Comparison of ENCODE assay signal across 24 cellular contexts in genomic region chr7:148720472-148720871, GRCh38. TPM values are rescaled to one million over a fixed set of nuclear protein-coding genes. Genes with fewer than 3 reads are reported as not detected.
DNase-seq lines count a peak whose midpoint lies in the region; ATAC-seq and TF ChIP-seq lines count a peak whose summit lies in the region.
"Had no signal": no experiment of that assay in that cellular context is flagged by ENCODE, and none has a peak within 500 bp of the region (broad histone marks: within the 10 kb centered on the region; RNA-seq: fewer than 3 reads in every experiment).

No MANE protein-coding gene starts in this region.

- H3K79me2 ChIP-seq in trophoblast cell (ENCODE audit: control insufficient read depth, insufficient read depth, low read length, poor library complexity) = peaks cover 32% of the 10 kb centered on the region

- no peak overlapping the region for H4K12ac ChIP-seq in trophoblast cell (ENCODE audit: low read depth, low read length)

- H3K9me3 ChIP-seq in trophoblast cell (ENCODE audit: insufficient read depth, low read depth, low read length) = no peaks in the 10 kb centered on the region
- H3K9me3 ChIP-seq in uterus = no peaks in the 10 kb centered on the region
- H3K9me3 ChIP-seq: HAP-1, sigmoid colon, SK-N-SH had no signal

- no peak for TF ChIP-seq POLR2A in uterus (IDR thresholded peaks at IDR 0.05)

- no peak for ATAC-seq in activated naive CD4-positive, alpha-beta T cell treated with anti-CD3 and anti-CD28 coated beads, Interleukin-2, amount 50 U/mL, for 72 hours
- no peak for ATAC-seq in activated T-helper 17 cell treated with anti-CD3 and anti-CD28 coated beads, Interleukin-2, amount 50 U/mL, for 72 hours (replicated peaks)
- ATAC-seq in GM18873 (IDR thresholded peaks at IDR 0.05; ENCODE audit: low FRiP score, unreplicated experiment) = no peak

- H2AK5ac ChIP-seq in trophoblast cell (ENCODE audit: low read length) = no peak overlapping the region

- H2BK12ac ChIP-seq in trophoblast cell (ENCODE audit: low read length) = no peak overlapping the region

- no peak overlapping the region for H3K14ac ChIP-seq in trophoblast cell (ENCODE audit: low read length)

- no peak overlapping the region for H3K27ac ChIP-seq in trophoblast cell (ENCODE audit: low read depth, low read length)
- no peak overlapping the region for H3K27ac ChIP-seq in uterus
- no peak overlapping the region for H3K27ac ChIP-seq in dorsolateral prefrontal cortex
- H3K27ac ChIP-seq: BLaER1, RWPE1, sigmoid colon, VCaP had no signal

- no peak overlapping the region for H3K4me2 ChIP-seq in trophoblast cell (ENCODE audit: low read length)
- H3K4me2 ChIP-seq: BLaER1, SK-N-SH had no signal

- H2BK120ac ChIP-seq in trophoblast cell (ENCODE audit: insufficient read depth, low read length, poor library complexity) = no peak overlapping the region

- TF ChIP-seq CTCF in uterus (IDR thresholded peaks at IDR 0.05) (no peak), dorsolateral prefrontal cortex (IDR thresholded peaks at IDR 0.05 in 54 of 56, conservative IDR thresholded peaks at IDR 0.05 in 2 of 56; ENCODE audit: low read depth in 1 of 56, partially characterized antibody in 56 of 56) (no peak)

- WGBS in trophoblast cell (ENCODE audit: extremely low coverage, insufficient coverage, insufficient read length) = no CpG with 5 or more reads among the region's 5 CpGs

- H3K79me1 ChIP-seq in trophoblast cell (ENCODE audit: low read length) = no peaks in the 10 kb centered on the region

- H3K4me1 ChIP-seq in trophoblast cell (ENCODE audit: control insufficient read depth in 1 of 2, insufficient read depth in 2 of 2, low read length in 2 of 2) = peaks cover 10 to 14% of the 10 kb centered on the region in 2 experiments
- H3K4me1 ChIP-seq in uterus = peaks cover 0 to 8% of the 10 kb centered on the region in 2 donors
- H3K4me1 ChIP-seq: HAP-1 had no signal

- DNase-seq in activated naive CD4-positive, alpha-beta T cell treated with anti-CD3 and anti-CD28 coated beads, Interleukin-2, amount 50 U/mL, for 72 hours (ENCODE audit: low spot score in 2 of 2) = no peak
- DNase-seq in fibroblast of peridontal ligament (ENCODE audit: extremely low read depth) = peak; percentile 18
- DNase-seq in trophoblast cell = peak in 1 of 2 donors; percentile 48
- no peak for DNase-seq in uterus
- no peak for DNase-seq in dorsolateral prefrontal cortex
- DNase-seq: activated CD4-positive, alpha-beta memory T cell treated with anti-CD3 and anti-CD28 coated beads for 36 hours; activated naive CD4-positive, alpha-beta T cell treated with Interleukin-2 at 50 U/mL for 16 hours; aorta; EL; erythroblast; mesenchymal stem cell; NCI-H187 treated with DMSO at 0.1 percent for 48 hours; NCI-H69; posterior cingulate gyrus; sigmoid colon; SK-N-SH had no signal

- peaks cover 93% of the 10 kb centered on the region for H3K4me1 Mint-ChIP-seq in activated naive CD4-positive, alpha-beta T cell treated with anti-CD3 and anti-CD28 coated beads, Interleukin-2, amount 50 U/mL, for 24 hours
- peaks cover 55% of the 10 kb centered on the region for H3K4me1 Mint-ChIP-seq in activated T-helper 17 cell treated with anti-CD3 and anti-CD28 coated beads, Interleukin-2, amount 50 U/mL, for 72 hours

- no peak overlapping the region for H3K9ac ChIP-seq in trophoblast cell (ENCODE audit: low read length)
- H3K9ac ChIP-seq: BLaER1, SK-N-SH had no signal

- peaks cover 0 to 7% of the 10 kb centered on the region in 2 experiments for H3K36me3 ChIP-seq in trophoblast cell (ENCODE audit: control insufficient read depth in 1 of 2, insufficient read depth in 2 of 2, low read length in 2 of 2)
- H3K36me3 ChIP-seq in uterus = no peaks in the 10 kb centered on the region
- H3K36me3 ChIP-seq: sigmoid colon had no signal

- no peaks in the 10 kb centered on the region for H3K27me3 Mint-ChIP-seq in activated naive CD4-positive, alpha-beta T cell treated with anti-CD3 and anti-CD28 coated beads, Interleukin-2, amount 50 U/mL, for 24 hours
- H3K27me3 Mint-ChIP-seq in activated T-helper 17 cell treated with anti-CD3 and anti-CD28 coated beads, Interleukin-2, amount 50 U/mL, for 72 hours = no peaks in the 10 kb centered on the region
- H3K27me3 Mint-ChIP-seq: activated CD4-positive, alpha-beta memory T cell treated with anti-CD3 and anti-CD28 coated beads for 36 hours had no signal

- peak overlapping the region; percentile 90 for H3K4ac ChIP-seq in trophoblast cell (ENCODE audit: low read depth, low read length)

- no peaks in the 10 kb centered on the region for H3K9me3 Mint-ChIP-seq in activated naive CD4-positive, alpha-beta T cell treated with anti-CD3 and anti-CD28 coated beads, Interleukin-2, amount 50 U/mL, for 24 hours
- peaks cover 0 to 4% of the 10 kb centered on the region in 2 donors for H3K9me3 Mint-ChIP-seq in activated naive CD4-positive, alpha-beta T cell treated with anti-CD3 and anti-CD28 coated beads, Interleukin-2, amount 50 U/mL, for 72 hours
- no peaks in the 10 kb centered on the region for H3K9me3 Mint-ChIP-seq in activated T-helper 17 cell treated with anti-CD3 and anti-CD28 coated beads, Interleukin-2, amount 50 U/mL, for 72 hours
- H3K9me3 Mint-ChIP-seq: activated CD4-positive, alpha-beta memory T cell treated with anti-CD3 and anti-CD28 coated beads for 36 hours had no signal

- H3K27ac Mint-ChIP-seq in activated naive CD4-positive, alpha-beta T cell treated with anti-CD3 and anti-CD28 coated beads, Interleukin-2, amount 50 U/mL, for 24 hours = peak overlapping the region; percentile 3
- peak overlapping the region in 1 of 2 donors; percentile 0 for H3K27ac Mint-ChIP-seq in activated naive CD4-positive, alpha-beta T cell treated with anti-CD3 and anti-CD28 coated beads, Interleukin-2, amount 50 U/mL, for 72 hours
- H3K27ac Mint-ChIP-seq in activated T-helper 17 cell treated with anti-CD3 and anti-CD28 coated beads, Interleukin-2, amount 50 U/mL, for 72 hours = peak overlapping the region; percentile 2
- H3K27ac Mint-ChIP-seq: activated CD4-positive, alpha-beta memory T cell treated with anti-CD3 and anti-CD28 coated beads for 36 hours; T-helper 2 cell treated with Interferon-gamma antibody and Interleukin-4, amounts not matched to agents 5 μg/mL and 100 μg/mL, for 36 hours had no signal

- no peak overlapping the region for H2BK5ac ChIP-seq in trophoblast cell (ENCODE audit: low read depth, low read length, poor library complexity)

- no peak overlapping the region for H3K18ac ChIP-seq in trophoblast cell (ENCODE audit: low read length)

- no peaks in the 10 kb centered on the region for H3K27me3 ChIP-seq in trophoblast cell (ENCODE audit: insufficient read depth, low read length)
- no peaks in the 10 kb centered on the region for H3K27me3 ChIP-seq in uterus
- no peaks in the 10 kb centered on the region for H3K27me3 ChIP-seq in dorsolateral prefrontal cortex
- H3K27me3 ChIP-seq: BLaER1, sigmoid colon had no signal

- H2AFZ ChIP-seq in trophoblast cell (ENCODE audit: insufficient read depth, low read length, poor library complexity) = no peak overlapping the region

- no peak overlapping the region for H3K4me3 Mint-ChIP-seq in activated naive CD4-positive, alpha-beta T cell treated with anti-CD3 and anti-CD28 coated beads, Interleukin-2, amount 50 U/mL, for 24 hours
- H3K4me3 Mint-ChIP-seq in activated T-helper 17 cell treated with anti-CD3 and anti-CD28 coated beads, Interleukin-2, amount 50 U/mL, for 72 hours = no peak overlapping the region
- H3K4me3 Mint-ChIP-seq: activated CD4-positive, alpha-beta memory T cell treated with anti-CD3 and anti-CD28 coated beads for 36 hours; T-helper 2 cell treated with Interferon-gamma antibody and Interleukin-4, amounts not matched to agents 5 μg/mL and 100 μg/mL, for 36 hours had no signal

- no peak overlapping the region for H4K8ac ChIP-seq in trophoblast cell (ENCODE audit: low read depth, low read length)

- H3K36me3 Mint-ChIP-seq in activated naive CD4-positive, alpha-beta T cell treated with anti-CD3 and anti-CD28 coated beads, Interleukin-2, amount 50 U/mL, for 24 hours = peaks cover 9% of the 10 kb centered on the region
- H3K36me3 Mint-ChIP-seq in activated naive CD4-positive, alpha-beta T cell treated with anti-CD3 and anti-CD28 coated beads, Interleukin-2, amount 50 U/mL, for 72 hours = peaks cover 4 to 15% of the 10 kb centered on the region in 2 donors
- H3K36me3 Mint-ChIP-seq in activated T-helper 17 cell treated with anti-CD3 and anti-CD28 coated beads, Interleukin-2, amount 50 U/mL, for 72 hours (ENCODE audit: low read depth) = peaks cover 5% of the 10 kb centered on the region
- H3K36me3 Mint-ChIP-seq: activated CD4-positive, alpha-beta memory T cell treated with anti-CD3 and anti-CD28 coated beads for 36 hours had no signal

- no peak overlapping the region for H4K91ac ChIP-seq in trophoblast cell (ENCODE audit: low read depth, low read length)

- no peak overlapping the region for H3K4me3 ChIP-seq in trophoblast cell (ENCODE audit: low read depth, low read length)
- H3K4me3 ChIP-seq in uterus = no peak overlapping the region
- H3K4me3 ChIP-seq in dorsolateral prefrontal cortex = no peak overlapping the region
- H3K4me3 ChIP-seq: BLaER1, HAP-1, sigmoid colon had no signal

- intact Hi-C loops in uterus (cut with DNase I; ENCODE audit: low total_unique reads) (no loop called here), dorsolateral prefrontal cortex (cut with DNase I) (no loop called here)

- no peak overlapping the region for H3K23ac ChIP-seq in trophoblast cell (ENCODE audit: low read length)

RNA-seq across cellular contexts. Expression of gene CUL1, which starts 21.8 kb away (rescaled TPM):
- total RNA-seq in activated naive CD4-positive, alpha-beta T cell treated with anti-CD3 and anti-CD28 coated beads, Interleukin-2, amount 50 U/mL, for 72 hours = 10 to 100 TPM; 52.1 to 80.0 TPM
- total RNA-seq in activated T-helper 17 cell treated with anti-CD3 and anti-CD28 coated beads, Interleukin-2, amount 50 U/mL, for 72 hours = 10 to 100 TPM; 61.4 to 61.7 TPM
- polyA plus RNA-seq in trophoblast cell (2013) = 78.0 and 80.3 TPM in 2 replicates
- total RNA-seq in uterus = 10 to 100 TPM; 38.9 to 61.2 (median 49.4) TPM
- total RNA-seq in dorsolateral prefrontal cortex = 10 to 100 TPM; 36.5 to 74.2 (median 59.6) TPM
